ENCODE assay signal across 20 cellular contexts in the genomic region with DNA sequence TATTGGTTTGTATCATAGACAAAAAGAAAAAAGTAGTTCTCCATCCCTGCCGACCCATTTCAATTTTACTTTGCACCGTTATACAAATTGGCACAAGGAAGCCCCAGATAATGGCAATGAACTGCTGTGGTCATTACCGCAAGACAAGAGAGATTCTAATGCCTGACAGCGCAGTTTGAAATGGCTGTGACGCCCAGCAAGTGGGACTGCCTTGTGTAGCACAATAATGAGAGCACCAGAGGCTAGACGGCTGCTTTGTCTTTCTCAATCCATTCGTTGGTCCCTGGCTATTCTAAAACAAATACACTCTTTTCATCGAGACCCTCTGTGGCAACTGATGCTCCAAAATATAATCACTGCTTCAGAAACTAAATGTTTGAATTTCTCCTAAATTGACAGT.
"Had no signal": no experiment of that assay in that cellular context is flagged by ENCODE, and none has a peak within 500 bp of the region (broad histone marks: within the 10 kb centered on the region; RNA-seq: fewer than 3 reads in every experiment).

No MANE protein-coding gene starts in this region.

- ATAC-seq: activated CD4-positive, alpha-beta T cell treated with anti-CD3 and anti-CD28 coated beads for 36 hours; activated T-helper 17 cell treated with anti-CD3 and anti-CD28 coated beads, Interleukin-2, amount 50 U/mL, for 72 hours; heart right ventricle; mucosa of descending colon; sciatic nerve; stimulated activated memory B cell treated with anti-CD40 and anti-IgM and Interleukin-4, amounts not matched to agents 10 μg/mL and 1 μg/mL and 100 μg/mL, for 72 hours had no signal

- H3K9me3 ChIP-seq: testis had no signal

- H3K27ac Mint-ChIP-seq: activated CD4-positive, alpha-beta memory T cell treated with anti-CD3 and anti-CD28 coated beads for 36 hours; activated CD4-positive, alpha-beta T cell treated with anti-CD3 and anti-CD28 coated beads for 36 hours; activated naive CD8-positive, alpha-beta T cell treated with anti-CD3 and anti-CD28 coated beads, Interleukin-2, amount 10 ng/mL, durations not matched to agents 7 days and 5 days; activated T-helper 17 cell treated with anti-CD3 and anti-CD28 coated beads, Interleukin-2, amount 50 U/mL, for 72 hours; naive B cell; stimulated activated memory B cell treated with anti-CD40 and anti-IgM and Interleukin-4, amounts not matched to agents 10 μg/mL and 1 μg/mL and 100 μg/mL, for 72 hours; type B pancreatic cell had no signal

- H3K36me3 Mint-ChIP-seq: activated CD4-positive, alpha-beta memory T cell treated with anti-CD3 and anti-CD28 coated beads for 36 hours; activated naive CD8-positive, alpha-beta T cell treated with anti-CD3 and anti-CD28 coated beads, Interleukin-2, amount 10 ng/mL, durations not matched to agents 7 days and 5 days; stimulated activated memory B cell treated with anti-CD40 and anti-IgM and Interleukin-4, amounts not matched to agents 10 μg/mL and 1 μg/mL and 100 μg/mL, for 72 hours; type B pancreatic cell had no signal

- DNase-seq: activated CD4-positive, alpha-beta memory T cell treated with anti-CD3 and anti-CD28 coated beads for 36 hours; activated CD4-positive, alpha-beta T cell treated with anti-CD3 and anti-CD28 coated beads for 36 hours; activated naive CD4-positive, alpha-beta T cell; activated naive CD8-positive, alpha-beta T cell treated with anti-CD3 and anti-CD28 coated beads, Interleukin-2, amount 10 ng/mL, durations not matched to agents 7 days and 5 days; activated T-cell treated with anti-CD3 and anti-CD28 coated beads, Interleukin-2, amount 50 U/mL, for 1 hour; erythroblast; heart right ventricle; mesenchymal stem cell; mucosa of descending colon; naive B cell; stimulated activated CD4-positive, alpha-beta T cell treated with anti-CD3 and anti-CD28 coated beads, Interleukin-4, amount 100 ng/mL, for 24 hours; SW 1271; testis; WERI-Rb-1 had no signal

- H3K27me3 Mint-ChIP-seq: activated CD4-positive, alpha-beta T cell treated with anti-CD3 and anti-CD28 coated beads for 36 hours; activated naive CD8-positive, alpha-beta T cell treated with anti-CD3 and anti-CD28 coated beads, Interleukin-2, amount 10 ng/mL, durations not matched to agents 7 days and 5 days; naive B cell; stimulated activated memory B cell treated with anti-CD40 and anti-IgM and Interleukin-4, amounts not matched to agents 10 μg/mL and 1 μg/mL and 100 μg/mL, for 72 hours; type B pancreatic cell had no signal

- FAIRE-seq: endometrium, frontal cortex had no signal

- H3K4me1 Mint-ChIP-seq: activated CD4-positive, alpha-beta T cell treated with anti-CD3 and anti-CD28 coated beads for 36 hours; activated naive CD8-positive, alpha-beta T cell treated with anti-CD3 and anti-CD28 coated beads, Interleukin-2, amount 10 ng/mL, durations not matched to agents 7 days and 5 days; activated T-helper 17 cell treated with anti-CD3 and anti-CD28 coated beads, Interleukin-2, amount 50 U/mL, for 72 hours; naive B cell; stimulated activated memory B cell treated with anti-CD40 and anti-IgM and Interleukin-4, amounts not matched to agents 10 μg/mL and 1 μg/mL and 100 μg/mL, for 72 hours had no signal

- H3K4me3 Mint-ChIP-seq: activated CD4-positive, alpha-beta memory T cell treated with anti-CD3 and anti-CD28 coated beads for 36 hours; activated CD4-positive, alpha-beta T cell treated with anti-CD3 and anti-CD28 coated beads for 36 hours; activated naive CD8-positive, alpha-beta T cell treated with anti-CD3 and anti-CD28 coated beads, Interleukin-2, amount 10 ng/mL, durations not matched to agents 7 days and 5 days; activated T-helper 17 cell treated with anti-CD3 and anti-CD28 coated beads, Interleukin-2, amount 50 U/mL, for 72 hours; naive B cell; stimulated activated memory B cell treated with anti-CD40 and anti-IgM and Interleukin-4, amounts not matched to agents 10 μg/mL and 1 μg/mL and 100 μg/mL, for 72 hours; type B pancreatic cell had no signal
